Comparison of ENCODE assay signal across 1 cellular context in genomic region chr11:18754308-18754707, GRCh38.
TF ChIP-seq lines count a peak whose summit lies in the region.

No MANE protein-coding gene starts in this region.

TF ChIP-seq in SK-N-SH treated with all-trans-retinoic acid at 6 μM for 48 hours, 23 proteins besides CTCF, POLR2A, EP300 and RAD21 (continued from another document):
- TF ChIP-seq TSHZ2 (CRISPR knock-in tag; IDR thresholded peaks at IDR 0.05) (no peak), PPARA (CRISPR knock-in tag; IDR thresholded peaks at IDR 0.05; ENCODE audit: borderline replicate concordance) (no peak), ZFP3 (CRISPR knock-in tag; IDR thresholded peaks at IDR 0.05) (no peak)
TF ChIP-seq in SK-N-SH treated with all-trans-retinoic acid at 6 μM for 48 hours: peak in this region for 0.
